Comparison of ENCODE assay signal across 11 cellular contexts in genomic region chr6:41732149-41732548, GRCh38. TPM values are rescaled to one million over a fixed set of nuclear protein-coding genes. Genes with fewer than 3 reads are reported as not detected.
DNase-seq lines count a peak whose midpoint lies in the region; ATAC-seq and TF ChIP-seq lines count a peak whose summit lies in the region.
"Had no signal": no experiment of that assay in that cellular context is flagged by ENCODE, and none has a peak within 500 bp of the region (broad histone marks: within the 10 kb centered on the region; RNA-seq: fewer than 3 reads in every experiment).

No MANE protein-coding gene starts in this region.

- H3K27me3 ChIP-seq in OCI-LY3 (ENCODE audit: low read depth, low read length) (no peaks in the 10 kb centered on the region), dorsolateral prefrontal cortex (no peaks in the 10 kb centered on the region), psoas muscle (ENCODE audit: insufficient read depth in 3 of 3, low read length in 2 of 3) (no peaks in the 10 kb centered on the region)
- H3K27me3 ChIP-seq: adrenal gland had no signal

- no peak for DNase-seq in GM12864 (ENCODE audit: low read depth)
- DNase-seq in dorsolateral prefrontal cortex, result no peak
- no peak for DNase-seq in psoas muscle
- DNase-seq in NCI-H187 treated with DMSO at 0.1 percent for 48 hours (lab: John Stamatoyannopoulos, UW), result no peak
- DNase-seq in activated naive CD4-positive, alpha-beta T cell treated with anti-CD3 and anti-CD28 coated beads, Interleukin-2, amount 10 ng/mL, durations not matched to agents 7 days and 5 days, result no peak
- DNase-seq: NCI-H446 had no signal

- H3K4me1 ChIP-seq in OCI-LY3 (ENCODE audit: low read length), result peaks cover 45% of the 10 kb centered on the region
- peaks cover 62% of the 10 kb centered on the region for H3K4me1 ChIP-seq in psoas muscle

- H3K36me3 ChIP-seq in OCI-LY3 (replicated peaks; ENCODE audit: low read depth, low read length) (peaks cover 44% of the 10 kb centered on the region), psoas muscle (ENCODE audit: insufficient read depth in 1 of 2, low read depth in 1 of 2) (peaks cover 0 to 6% of the 10 kb centered on the region in 2 donors)
- H3K36me3 ChIP-seq: adrenal gland had no signal

- ATAC-seq in psoas muscle (no peak), HG02763 (IDR thresholded peaks at IDR 0.05; ENCODE audit: unreplicated experiment) (no peak)

- peaks cover 68% of the 10 kb centered on the region for H3K79me2 ChIP-seq in OCI-LY3 (ENCODE audit: low read length)

- no peaks in the 10 kb centered on the region for H3K36me3 Mint-ChIP-seq in activated naive CD4-positive, alpha-beta T cell treated with anti-CD3 and anti-CD28 coated beads, Interleukin-2, amount 10 ng/mL, durations not matched to agents 7 days and 5 days

- peaks cover 43% of the 10 kb centered on the region for H4K20me1 ChIP-seq in OCI-LY3 (ENCODE audit: insufficient read depth, low read length)

- peaks cover 56% of the 10 kb centered on the region for H3K4me1 Mint-ChIP-seq in activated naive CD4-positive, alpha-beta T cell treated with anti-CD3 and anti-CD28 coated beads, Interleukin-2, amount 10 ng/mL, durations not matched to agents 7 days and 5 days

- intact Hi-C loops in dorsolateral prefrontal cortex (cut with DNase I), result loop anchor here (1.0 to 5.0 kb wide), 2 partner anchors 26 to 40 kb away; no protein-coding TSS in a partner anchor
- intact Hi-C loops in psoas muscle (cut with DNase I), result no loop called here

- H3K9ac ChIP-seq in OCI-LY3 (ENCODE audit: low read length), result peak overlapping the region; percentile 99

- H3K4me3 Mint-ChIP-seq in activated naive CD4-positive, alpha-beta T cell treated with anti-CD3 and anti-CD28 coated beads, Interleukin-2, amount 10 ng/mL, durations not matched to agents 7 days and 5 days, result no peak overlapping the region

- peak overlapping the region; percentile 96 for H3K27ac ChIP-seq in OCI-LY3 (ENCODE audit: low read length)
- H3K27ac ChIP-seq in dorsolateral prefrontal cortex, result peak overlapping the region; percentile 90 to 100 (median 99)
- H3K27ac ChIP-seq in psoas muscle, result peak overlapping the region; percentile 96

- no peaks in the 10 kb centered on the region for H3K9me3 ChIP-seq in OCI-LY3 (ENCODE audit: insufficient read depth, low read length)
- H3K9me3 ChIP-seq in psoas muscle, result no peaks in the 10 kb centered on the region
- H3K9me3 ChIP-seq: adrenal gland had no signal

- H2AFZ ChIP-seq in OCI-LY3 (ENCODE audit: low read depth, low read length), result no peak overlapping the region

- no peak overlapping the region for H3K27ac Mint-ChIP-seq in activated naive CD4-positive, alpha-beta T cell treated with anti-CD3 and anti-CD28 coated beads, Interleukin-2, amount 10 ng/mL, durations not matched to agents 7 days and 5 days

- TF ChIP-seq CTCF in GM12864 (IDR thresholded peaks at IDR 0.05; ENCODE audit: low read depth, low read length, missing control alignments), result no peak
- TF ChIP-seq CTCF in OCI-LY3 (IDR thresholded peaks at IDR 0.05; ENCODE audit: low read depth, low read length), result no peak
- no peak for TF ChIP-seq CTCF in dorsolateral prefrontal cortex (IDR thresholded peaks at IDR 0.05 in 54 of 56, conservative IDR thresholded peaks at IDR 0.05 in 2 of 56; ENCODE audit: low read depth in 1 of 56, partially characterized antibody in 56 of 56)
- no peak for TF ChIP-seq CTCF in psoas muscle (IDR thresholded peaks at IDR 0.05)

- CTCF ChIA-PET in activated naive CD4-positive, alpha-beta T cell treated with anti-CD3 and anti-CD28 coated beads, Interleukin-2, amount 10 ng/mL, durations not matched to agents 7 days and 5 days (lab: Charles Lee), result interaction anchor here (1.5 kb wide), 1 partner anchor 54 kb away, joined by 4 read pairs; no protein-coding TSS in a partner anchor

- H3K9me3 Mint-ChIP-seq in activated naive CD4-positive, alpha-beta T cell treated with anti-CD3 and anti-CD28 coated beads, Interleukin-2, amount 10 ng/mL, durations not matched to agents 7 days and 5 days, result no peaks in the 10 kb centered on the region

- H3K4me3 ChIP-seq in GM12864 (ENCODE audit: low read depth, low read length) (peak overlapping the region; percentile 79), OCI-LY3 (ENCODE audit: low read length) (peak overlapping the region; percentile 86), dorsolateral prefrontal cortex (peak overlapping the region; percentile 51 to 98 (median 85)), psoas muscle (peak overlapping the region; percentile 88)
- H3K4me3 ChIP-seq: adrenal gland had no signal

- peaks cover 9% of the 10 kb centered on the region for H3K27me3 Mint-ChIP-seq in activated naive CD4-positive, alpha-beta T cell treated with anti-CD3 and anti-CD28 coated beads, Interleukin-2, amount 10 ng/mL, durations not matched to agents 7 days and 5 days

- H3K4me2 ChIP-seq in OCI-LY3 (ENCODE audit: low read length), result peak overlapping the region; percentile 97

RNA-seq across cellular contexts. Expression of gene TFEB, which starts 3.3 kb away (rescaled TPM):
- total RNA-seq in dorsolateral prefrontal cortex (100 to 1,000 TPM in 2 of 120 experiments, 10 to 100 TPM in 118; 13.9 to 125 (median 40.5) TPM), psoas muscle (10 to 100 TPM; 35.4 to 64.3 (median 39.8) TPM)
- 10 to 100 TPM; 16.1 to 65.2 (median 51.6) TPM for polyA plus RNA-seq in psoas muscle

RNA-seq across cellular contexts. Expression of gene PGC, which starts 15.0 kb away (rescaled TPM):
- 1 to 10 TPM in 11 of 120 experiments, under 1 TPM in 26, not detected in 83; 0.38 to 2.2 (median 0.64) TPM for total RNA-seq in dorsolateral prefrontal cortex
- not detected for total RNA-seq in psoas muscle
- 1 to 10 TPM in 1 of 3 donors, under 1 TPM in 1, not detected in 1; 0.48 to 1.0 TPM for polyA plus RNA-seq in psoas muscle
- total RNA-seq: posterior vena cava, SK-MEL-5 had no signal

RNA-seq across cellular contexts. Expression of gene FRS3, which starts 47.6 kb away (rescaled TPM):
- total RNA-seq in dorsolateral prefrontal cortex (10 to 100 TPM; 20.4 to 52.8 (median 33.0) TPM), psoas muscle (1 to 10 TPM; 4.0 to 6.5 (median 5.4) TPM)
- 1 to 10 TPM; 4.0 to 6.8 (median 4.5) TPM for polyA plus RNA-seq in psoas muscle

RNA-seq across cellular contexts. Expression of gene PRICKLE4, which starts 48.4 kb away (rescaled TPM):
- total RNA-seq in dorsolateral prefrontal cortex (1 to 10 TPM in 71 of 120 experiments, under 1 TPM in 17, not detected in 32; 0.36 to 9.2 (median 2.1) TPM), psoas muscle (under 1 TPM in 3 of 4 donors, not detected in 1; 0.46 to 0.92 (median 0.80) TPM)
- under 1 TPM in 2 of 3 donors, not detected in 1; 0.49 to 0.70 TPM for polyA plus RNA-seq in psoas muscle
- total RNA-seq: SK-MEL-5 had no signal

RNA-seq across cellular contexts. Expression of gene TOMM6, which starts 55.3 kb away (rescaled TPM):
- total RNA-seq in dorsolateral prefrontal cortex (100 to 1,000 TPM in 56 of 120 experiments, 10 to 100 TPM in 64; 67.4 to 141 (median 99.4) TPM), psoas muscle (100 to 1,000 TPM; 156 to 181 (median 168) TPM)
- polyA plus RNA-seq in psoas muscle, result 100 to 1,000 TPM; 240 to 403 (median 305) TPM

Comparison
In these comparisons a context has a peak if more than half of its experiments do, and no peak if none do; other contexts are left out.
1. intact Hi-C loops: an anchor here in dorsolateral prefrontal cortex (1.0 to 5.0 kb wide); none called in psoas muscle.